8 cellular contexts compared by ENCODE assay signal in the genomic region with DNA sequence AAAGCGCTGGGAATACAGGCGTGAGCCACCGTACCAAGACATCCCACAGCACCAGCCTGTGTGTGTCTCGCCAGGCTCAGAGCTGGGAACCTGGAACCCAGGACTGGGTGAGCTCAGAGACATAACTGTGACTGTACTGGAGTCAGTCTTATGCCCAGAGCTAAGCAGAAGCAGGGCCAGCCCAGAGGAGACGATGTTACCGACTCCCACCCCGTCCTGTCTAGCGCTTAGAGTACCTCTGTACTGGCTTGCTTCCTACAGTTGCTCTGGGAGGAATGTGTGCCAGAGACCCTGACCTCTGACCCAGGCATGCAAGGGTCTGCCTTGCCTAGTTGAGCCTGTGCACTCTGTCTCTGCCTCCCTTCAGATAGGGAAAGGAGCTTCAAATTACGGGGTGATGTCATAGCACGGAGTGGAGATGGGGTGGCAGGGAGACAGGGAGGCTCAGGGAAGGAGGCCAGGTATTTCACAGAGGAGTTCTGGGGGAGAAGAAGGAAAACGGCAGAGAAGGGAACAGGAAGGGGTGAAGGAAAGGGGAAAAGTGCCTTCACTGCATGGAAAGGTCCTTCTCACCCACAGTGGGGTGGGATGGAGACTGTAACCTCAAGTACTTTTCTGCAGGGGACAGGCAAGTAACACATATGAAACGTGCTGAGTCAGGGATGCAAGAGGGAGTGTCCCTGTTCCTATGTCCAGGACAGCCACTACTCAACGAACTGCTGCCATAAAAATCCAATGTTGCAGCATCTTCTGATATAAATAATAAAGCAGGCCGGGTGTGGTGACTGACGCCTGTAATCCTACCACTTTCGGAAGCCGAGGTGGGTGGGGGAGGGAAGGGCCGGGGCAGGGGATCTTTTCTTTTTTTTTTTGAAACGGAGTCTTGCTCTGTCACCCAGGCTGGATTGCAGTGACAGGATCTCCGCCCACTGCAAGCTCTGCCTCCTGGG. TPM values are rescaled to one million over a fixed set of nuclear protein-coding genes. Genes with fewer than 3 reads are reported as not detected.
DNase-seq lines count a peak whose midpoint lies in the region; ATAC-seq and TF ChIP-seq lines count a peak whose summit lies in the region.

No MANE protein-coding gene starts in this region.

- H3K27ac ChIP-seq in parathyroid adenoma = peak overlapping the region; percentile 74
- H3K27ac ChIP-seq in SJCRH30 = no peak overlapping the region

- H3K4me1 ChIP-seq in parathyroid adenoma (peaks cover 42% of the 10 kb centered on the region), SJCRH30 (no peaks in the 10 kb centered on the region)

- ATAC-seq in HG02970 (IDR thresholded peaks at IDR 0.05; ENCODE audit: low FRiP score, unreplicated experiment) = no peak

- H3K36me3 ChIP-seq in parathyroid adenoma (ENCODE audit: control insufficient read depth, insufficient read depth, low read length) (no peaks in the 10 kb centered on the region), SJCRH30 (no peaks in the 10 kb centered on the region)

- H3K79me2 ChIP-seq in parathyroid adenoma = peaks cover 25% of the 10 kb centered on the region

- TF ChIP-seq CTCF in fibroblast of pulmonary artery (IDR thresholded peaks at IDR 0.05; ENCODE audit: low read length, missing control alignments) = no peak
- TF ChIP-seq CTCF in parathyroid adenoma (IDR thresholded peaks at IDR 0.05) = no peak

- H3K9me3 ChIP-seq in parathyroid adenoma (ENCODE audit: control insufficient read depth, low read length) (no peaks in the 10 kb centered on the region), SJCRH30 (replicated peaks) (no peaks in the 10 kb centered on the region)

- peak overlapping the region; percentile 12 for H2AFZ ChIP-seq in parathyroid adenoma

- H3K4me2 ChIP-seq in parathyroid adenoma (ENCODE audit: low read length) = peak overlapping the region; percentile 16

- peak overlapping the region; percentile 19 for H3K4me3 ChIP-seq in fibroblast of pulmonary artery (replicated peaks; ENCODE audit: low read depth, low read length)
- no peak overlapping the region for H3K4me3 ChIP-seq in parathyroid adenoma (ENCODE audit: low read depth, low read length)
- no peak overlapping the region for H3K4me3 ChIP-seq in SJCRH30

- DNase-seq in EL (peak; percentile 59), RPMI8226 (peak; percentile 38), fibroblast of pulmonary artery (ENCODE audit: low read depth) (peak; percentile 65), SJCRH30 (no peak), GM19240 (ENCODE audit: insufficient read length, low spot score) (no peak), NCI-H1436 treated with DMSO at 0.1 percent for 48 hours (lab: John Stamatoyannopoulos, UW) (no peak)

- H3K9ac ChIP-seq in parathyroid adenoma = no peak overlapping the region

- H3K27me3 ChIP-seq in parathyroid adenoma (ENCODE audit: control insufficient read depth, insufficient read depth, low read length) (no peaks in the 10 kb centered on the region), SJCRH30 (no peaks in the 10 kb centered on the region)

RNA-seq across cellular contexts. Expression of a gene that starts 5.8 kb away (rescaled TPM):
- 6.1 and 6.7 TPM in 2 replicates for total RNA-seq in SJCRH30 (2014; rRNA removed; shearing (Covaris generic))

RNA-seq across cellular contexts. Expression of a gene that starts 10.9 kb away (rescaled TPM):
- total RNA-seq in SJCRH30 (2014; rRNA removed; shearing (Covaris generic)) = 0.14 TPM in 1 of 2 replicates, not detected in the other

RNA-seq across cellular contexts. Expression of a gene that starts 18.4 kb away (rescaled TPM):
- total RNA-seq in SJCRH30 (2014; rRNA removed; shearing (Covaris generic)) = 12.9 and 13.1 TPM in 2 replicates

RNA-seq across cellular contexts. Expression of a gene that starts 25.4 kb away (rescaled TPM):
- not detected in 2 replicates for total RNA-seq in SJCRH30 (2014; rRNA removed; shearing (Covaris generic))

RNA-seq across cellular contexts. Expression of a gene that starts 29.4 kb away (rescaled TPM):
- total RNA-seq in SJCRH30 (2014; rRNA removed; shearing (Covaris generic)) = 0.04 TPM in 1 of 2 replicates, not detected in the other

Comparison
In these comparisons a context has a peak if more than half of its experiments do, and no peak if none do; other contexts are left out.
1. DNase-seq: peak in EL (single experiment), RPMI8226 (single experiment) and fibroblast of pulmonary artery (single experiment); none in SJCRH30 (0 of 2), GM19240 (single experiment) and NCI-H1436 treated with DMSO at 0.1 percent for 48 hours (single experiment).